19 cellular contexts compared by ENCODE assay signal in the genomic region with DNA sequence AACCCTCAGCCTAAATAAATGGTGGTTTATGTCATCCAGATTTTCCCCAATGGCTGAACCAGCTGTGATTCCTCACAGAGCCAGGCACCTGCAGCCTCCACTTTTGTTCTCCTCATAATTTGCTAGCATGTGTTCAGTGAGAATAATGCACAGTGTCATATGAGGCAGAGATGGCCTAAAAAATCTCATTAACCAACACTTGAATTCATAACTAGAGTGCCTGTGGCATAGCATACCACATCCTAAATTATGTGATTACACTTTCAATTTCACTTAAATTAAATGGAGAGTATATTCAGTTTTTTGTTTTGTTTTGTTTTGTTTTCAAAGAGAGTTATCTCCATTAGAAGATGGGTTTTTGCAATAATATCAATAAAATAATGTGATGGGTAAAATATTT.
DNase-seq lines count a peak whose midpoint lies in the region; ATAC-seq lines count a peak whose summit lies in the region.
"Had no signal": no experiment of that assay in that cellular context is flagged by ENCODE, and none has a peak within 500 bp of the region (broad histone marks: within the 10 kb centered on the region; RNA-seq: fewer than 3 reads in every experiment).

No MANE protein-coding gene starts in this region.

- DNase-seq in NCI-H146 (lab: John Stamatoyannopoulos, UW) (peak; percentile 31), NCI-H146 treated with DMSO at 0.1 percent for 48 hours (lab: John Stamatoyannopoulos, UW; ENCODE audit: unreplicated experiment) (no peak), NCI-H1417 (lab: John Stamatoyannopoulos, UW) (peak; percentile 14 to 80 (median 25)), SHP77 (lab: John Stamatoyannopoulos, UW) (peak; percentile 16 to 24), NCI-H524 treated with DMSO at 0.1 percent for 48 hours (lab: John Stamatoyannopoulos, UW) (no peak), HCEC 1CT (no peak)
- DNase-seq: BE2C; CD4-positive, alpha-beta T cell; DMS53; GOT3; HFFc6; NCI-H1694; NCI-H2227 treated with DMSO at 0.1 percent for 48 hours; NCI-H526 treated with DMSO at 0.1 percent for 48 hours; PC-9; T-cell; T-helper 9 cell had no signal

- ATAC-seq in GM18868 (IDR thresholded peaks at IDR 0.05; ENCODE audit: unreplicated experiment), result peak; percentile 45
- no peak for ATAC-seq in HG03571 (IDR thresholded peaks at IDR 0.05; ENCODE audit: unreplicated experiment)
- ATAC-seq: T-cell had no signal

Comparison
In these comparisons a context has a peak if more than half of its experiments do, and no peak if none do; other contexts are left out.
1. DNase-seq: peak in NCI-H146 (single experiment), NCI-H1417 (3 of 3) and SHP77 (2 of 2); none in NCI-H146 treated with DMSO at 0.1 percent for 48 hours (single experiment), NCI-H524 treated with DMSO at 0.1 percent for 48 hours (single experiment) and HCEC 1CT (single experiment).